In genomic region chr2:31000970-31001369, GRCh38 we compare ENCODE assay signal across 17 cellular contexts.
"Had no signal": no experiment of that assay in that cellular context is flagged by ENCODE, and none has a peak within 500 bp of the region (broad histone marks: within the 10 kb centered on the region; RNA-seq: fewer than 3 reads in every experiment).

No MANE protein-coding gene starts in this region.

- ATAC-seq: foreskin keratinocyte; left colon; naive thymus-derived CD4-positive, alpha-beta T cell; sciatic nerve; stimulated activated naive B cell treated with anti-CD40 and anti-IgM and Interleukin-4, amounts not matched to agents 10 μg/mL and 1 μg/mL and 100 μg/mL, for 72 hours; stimulated activated naive CD8-positive, alpha-beta T cell treated with anti-CD3 and anti-CD28 coated beads, Interleukin-15, amount 100 ng/mL, for 72 hours; upper lobe of right lung had no signal

- DNase-seq: effector CD4-positive, alpha-beta T cell; endodermal cell; erythroblast; foreskin keratinocyte; head of caudate nucleus; left colon; mammary epithelial cell; naive thymus-derived CD4-positive, alpha-beta T cell; nephron progenitor cell; spleen; stimulated activated CD4-positive, alpha-beta T cell treated with anti-CD3 and anti-CD28 coated beads, Interleukin-2, amount 100 ng/mL, for 24 hours; stimulated activated CD4-positive, alpha-beta T cell treated with anti-CD3 and anti-CD28 coated beads, Interleukin-4, amount 100 ng/mL, for 4 hours; stimulated activated naive B cell treated with anti-CD40 and anti-IgM and Interleukin-4, amounts not matched to agents 10 μg/mL and 1 μg/mL and 100 μg/mL, for 72 hours; stimulated activated naive CD8-positive, alpha-beta T cell treated with anti-CD3 and anti-CD28 coated beads, Interleukin-15, amount 100 ng/mL, for 72 hours; testis; upper lobe of right lung had no signal
